Comparison of ENCODE assay signal across 8 cellular contexts in the genomic region with DNA sequence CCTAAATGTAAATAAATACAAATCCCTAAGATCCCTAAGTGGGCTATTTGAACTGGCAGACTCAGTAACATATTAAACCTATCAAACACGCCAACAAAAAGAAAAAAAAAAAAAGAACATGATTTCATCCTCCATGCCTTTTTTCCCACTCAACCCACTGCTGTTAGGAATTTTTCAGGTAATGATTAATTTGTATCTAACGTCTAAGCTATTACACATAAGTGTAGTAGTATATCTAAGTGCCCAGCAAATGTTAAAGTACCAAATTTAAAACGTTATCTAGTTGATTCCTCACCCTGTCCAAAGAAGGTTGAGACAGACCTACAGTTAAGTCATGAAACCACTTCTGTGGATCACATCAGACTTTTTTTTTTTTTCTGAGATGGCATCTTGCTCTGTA. TPM values are rescaled to one million over a fixed set of nuclear protein-coding genes. Genes with fewer than 3 reads are reported as not detected.
DNase-seq lines count a peak whose midpoint lies in the region; ATAC-seq and TF ChIP-seq lines count a peak whose summit lies in the region.

No MANE protein-coding gene starts in this region.

- peaks cover 16 to 19% of the 10 kb centered on the region in 2 donors for H3K36me3 Mint-ChIP-seq in naive B cell

- DNase-seq in Right ventricle myocardium superior (no peak), cardiac septum (ENCODE audit: low spot score) (no peak), naive B cell (no peak), uterus (no peak), occipital lobe (lab: John Stamatoyannopoulos, UW) (no peak), nucleus accumbens (lab: John Stamatoyannopoulos, UW) (no peak), AML-193 (lab: John Stamatoyannopoulos, UW) (no peak)

- peaks cover 33 to 38% (median 37%) of the 10 kb centered on the region in 3 donors for H3K4me1 Mint-ChIP-seq in naive B cell

- H3K9me3 ChIP-seq in duodenal mucosa (ENCODE audit: control insufficient read depth in 1 of 2, low read length in 2 of 2) (no peaks in the 10 kb centered on the region), uterus (no peaks in the 10 kb centered on the region)

- H3K27ac ChIP-seq in duodenal mucosa (ENCODE audit: low read depth, low read length) (peak overlapping the region; percentile 58), uterus (peak overlapping the region; percentile 71 to 89)

- TF ChIP-seq POLR2A in uterus (IDR thresholded peaks at IDR 0.05): no peak

- H3K9ac ChIP-seq in duodenal mucosa (ENCODE audit: low read depth in 1 of 2, low read length in 2 of 2): peak overlapping the region in 1 of 2 donors; percentile 31

- H3K9me3 Mint-ChIP-seq in naive B cell: no peaks in the 10 kb centered on the region

- H3K4me3 ChIP-seq in duodenal mucosa (ENCODE audit: low read depth in 1 of 2, low read length in 2 of 2) (no peak overlapping the region), uterus (no peak overlapping the region)

- ATAC-seq in Right ventricle myocardium superior (ENCODE audit: poor library complexity): peak; percentile 13
- ATAC-seq in naive B cell (ENCODE audit: low read depth in 2 of 2): no peak

- no peaks in the 10 kb centered on the region for H3K27me3 Mint-ChIP-seq in naive B cell

- H3K27me3 ChIP-seq in duodenal mucosa (ENCODE audit: control insufficient read depth in 1 of 2, insufficient read depth in 2 of 2, low read length in 2 of 2) (no peaks in the 10 kb centered on the region), uterus (no peaks in the 10 kb centered on the region)

- peak overlapping the region in 2 of 8 donors; percentile 43 to 71 for H3K4me3 Mint-ChIP-seq in naive B cell

- TF ChIP-seq CTCF in uterus (IDR thresholded peaks at IDR 0.05): no peak

- H3K27ac Mint-ChIP-seq in naive B cell: peak overlapping the region; percentile 84 to 98 (median 90)

- intact Hi-C loops in Right ventricle myocardium superior (cut with DNase I): no loop called here
- intact Hi-C loops in cardiac septum (cut with DNase I): loop anchor here (5.0 kb wide), 1 partner anchor 40 kb away; the partner anchor contains the start of gene PSMA3
- intact Hi-C loops in uterus (cut with DNase I; ENCODE audit: low total_unique reads): no loop called here

- H3K36me3 ChIP-seq in duodenal mucosa (ENCODE audit: control insufficient read depth in 1 of 2, insufficient read depth in 2 of 2, low read length in 2 of 2): peaks cover 21 to 60% of the 10 kb centered on the region in 2 donors
- H3K36me3 ChIP-seq in uterus: no peaks in the 10 kb centered on the region

- H3K4me1 ChIP-seq in duodenal mucosa (ENCODE audit: control insufficient read depth in 1 of 2, insufficient read depth in 2 of 2, low read length in 2 of 2) (peaks cover 12 to 33% of the 10 kb centered on the region in 2 donors), uterus (peaks cover 6 to 12% of the 10 kb centered on the region in 2 donors)

RNA-seq across cellular contexts. Expression of gene ARID4A, which starts 16.4 kb away (rescaled TPM):
- total RNA-seq in Right ventricle myocardium superior (15.4 TPM), cardiac septum (22.2 TPM), uterus (10 to 100 TPM in 2 of 4 donors, 1 to 10 TPM in 2; 8.2 to 37.5 (median 21.0) TPM), occipital lobe (64.1 TPM)
- polyA plus RNA-seq in naive B cell (ENCODE audit: low read depth in 6 of 6): 10 to 100 TPM; 24.1 to 52.4 (median 32.9) TPM

RNA-seq across cellular contexts. Expression of gene PSMA3, which starts 37.3 kb away (rescaled TPM):
- 162 TPM for total RNA-seq in Right ventricle myocardium superior
- total RNA-seq in cardiac septum: 118 TPM
- 100 to 1,000 TPM; 134 to 182 (median 141) TPM for polyA plus RNA-seq in naive B cell (ENCODE audit: low read depth in 6 of 6)
- 100 to 1,000 TPM in 2 of 4 donors, 10 to 100 TPM in 2; 61.2 to 204 (median 114) TPM for total RNA-seq in uterus
- total RNA-seq in occipital lobe: 42.9 TPM
